ENCODE assay signal across 23 cellular contexts in the genomic region with DNA sequence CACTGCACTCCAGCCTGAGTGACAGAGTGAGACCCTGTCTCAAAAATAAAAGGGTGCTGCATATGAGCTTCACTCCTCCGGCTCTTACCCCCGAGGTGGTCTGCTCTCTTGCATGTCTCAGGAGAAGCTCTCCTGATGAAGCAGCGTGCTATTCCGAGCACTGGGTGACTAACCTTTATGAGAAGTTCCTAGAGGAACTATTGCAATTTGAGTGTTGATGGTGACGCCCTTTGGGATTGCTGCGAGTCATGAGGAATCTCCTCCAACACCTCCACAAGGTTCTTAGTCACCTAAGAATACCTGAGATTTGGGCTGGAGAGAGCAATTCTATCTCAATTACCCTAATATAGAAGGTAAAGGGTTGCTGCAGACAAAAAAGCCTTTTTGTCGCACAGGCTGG. TPM values are rescaled to one million over a fixed set of nuclear protein-coding genes. Genes with fewer than 3 reads are reported as not detected.
DNase-seq lines count a peak whose midpoint lies in the region; ATAC-seq and TF ChIP-seq lines count a peak whose summit lies in the region.
"Had no signal": no experiment of that assay in that cellular context is flagged by ENCODE, and none has a peak within 500 bp of the region (broad histone marks: within the 10 kb centered on the region; RNA-seq: fewer than 3 reads in every experiment).

No MANE protein-coding gene starts in this region.

- no peaks in the 10 kb centered on the region for H3K79me2 ChIP-seq in HCT116 (ENCODE audit: insufficient read depth, low read length)
- no peaks in the 10 kb centered on the region for H3K79me2 ChIP-seq in MM.1S (ENCODE audit: low read length)

- H3K9me2 ChIP-seq in HCT116 (ENCODE audit: insufficient read depth) (no peaks in the 10 kb centered on the region), MM.1S (replicated peaks; ENCODE audit: insufficient read depth, low read length) (no peaks in the 10 kb centered on the region)
- H3K9me2 ChIP-seq: SK-N-SH had no signal

- POLR2A ChIA-PET in activated CD4-positive, alpha-beta T cell treated with anti-CD3 and anti-CD28 coated beads for 36 hours (lab: Charles Lee) = no interaction called here
- POLR2A ChIA-PET in HCT116 (lab: Charles Lee) = no interaction called here

- H3K9me3 Mint-ChIP-seq in activated CD4-positive, alpha-beta T cell treated with anti-CD3 and anti-CD28 coated beads, Interleukin-2, amount 10 ng/mL, durations not matched to agents 24 days and 14 days = no peaks in the 10 kb centered on the region
- no peaks in the 10 kb centered on the region for H3K9me3 Mint-ChIP-seq in activated CD4-positive, alpha-beta T cell treated with anti-CD3 and anti-CD28 coated beads for 36 hours (ENCODE audit: low read depth)
- no peaks in the 10 kb centered on the region for H3K9me3 Mint-ChIP-seq in dendritic cell treated with granulocyte-macrophage colony-stimulating factor and Interleukin-4, amounts not matched to agents 40 ng/mL and 50 ng/mL, for 4 days
- H3K9me3 Mint-ChIP-seq: activated B cell treated with CpG ODN at 0.5 μM for 24 hours; activated naive CD4-positive, alpha-beta T cell treated with anti-CD3 and anti-CD28 coated beads, Interleukin-2, amount 10 ng/mL, durations not matched to agents 7 days and 5 days; neural progenitor cell had no signal

- no peak for TF ChIP-seq CTCF in HCT116 (IDR thresholded peaks at IDR 0.05 in 2 of 3, conservative IDR thresholded peaks at IDR 0.05 in 1 of 3; ENCODE audit: borderline replicate concordance in 1 of 3, insufficient read depth in 1 of 3, low read depth in 2 of 3, low read length in 2 of 3)
- TF ChIP-seq CTCF in MM.1S (IDR thresholded peaks at IDR 0.05; ENCODE audit: low read length) = no peak

- H3K4me3 Mint-ChIP-seq in activated CD4-positive, alpha-beta T cell treated with anti-CD3 and anti-CD28 coated beads, Interleukin-2, amount 10 ng/mL, durations not matched to agents 24 days and 14 days = peak overlapping the region; percentile 24
- H3K4me3 Mint-ChIP-seq in activated CD4-positive, alpha-beta T cell treated with anti-CD3 and anti-CD28 coated beads for 36 hours = no peak overlapping the region
- H3K4me3 Mint-ChIP-seq in dendritic cell treated with granulocyte-macrophage colony-stimulating factor and Interleukin-4, amounts not matched to agents 40 ng/mL and 50 ng/mL, for 4 days = peak overlapping the region; percentile 66
- H3K4me3 Mint-ChIP-seq: activated B cell treated with CpG ODN at 0.5 μM for 24 hours, IgD-negative memory B cell, neural progenitor cell had no signal

- peaks cover 3% of the 10 kb centered on the region for H3K4me1 Mint-ChIP-seq in activated CD4-positive, alpha-beta T cell treated with anti-CD3 and anti-CD28 coated beads, Interleukin-2, amount 10 ng/mL, durations not matched to agents 24 days and 14 days
- H3K4me1 Mint-ChIP-seq in activated CD4-positive, alpha-beta T cell treated with anti-CD3 and anti-CD28 coated beads for 36 hours = peaks cover 8% of the 10 kb centered on the region
- peaks cover 29% of the 10 kb centered on the region for H3K4me1 Mint-ChIP-seq in dendritic cell treated with granulocyte-macrophage colony-stimulating factor and Interleukin-4, amounts not matched to agents 40 ng/mL and 50 ng/mL, for 4 days (ENCODE audit: low read depth)
- H3K4me1 Mint-ChIP-seq: neural progenitor cell had no signal

- intact Hi-C loops in activated CD4-positive, alpha-beta T cell treated with anti-CD3 and anti-CD28 coated beads, Interleukin-2, amount 10 ng/mL, durations not matched to agents 24 days and 14 days (cut with micrococcal nuclease) = no loop called here
- intact Hi-C loops in activated CD4-positive, alpha-beta T cell treated with anti-CD3 and anti-CD28 coated beads for 36 hours (cut with DNase I, micrococcal nuclease) = no loop called here
- intact Hi-C loops in HCT116 (cut with micrococcal nuclease) = no loop called here
- intact Hi-C loops in dendritic cell treated with granulocyte-macrophage colony-stimulating factor and Interleukin-4, amounts not matched to agents 40 ng/mL and 50 ng/mL, for 4 days (cut with micrococcal nuclease) = no loop called here

- H3K36me3 ChIP-seq in HCT116 (ENCODE audit: control insufficient read depth in 1 of 2, insufficient read depth in 2 of 2, low read length in 2 of 2) (no peaks in the 10 kb centered on the region), MM.1S (replicated peaks; ENCODE audit: insufficient read depth, low read length) (no peaks in the 10 kb centered on the region)
- H3K36me3 ChIP-seq: ascending aorta, MG63, neural progenitor cell had no signal

- H3K4me3 ChIP-seq in HCT116 (replicated peaks in 1 of 2; ENCODE audit: low read depth in 1 of 2, low read length in 2 of 2) (no peak overlapping the region), MM.1S (ENCODE audit: low read length) (no peak overlapping the region)
- H3K4me3 ChIP-seq: ascending aorta, MG63, neural progenitor cell, testis had no signal

- RAD21 ChIA-PET in HCT116 (lab: Charles Lee; ENCODE audit: low non-redundant PET in 1 of 2, low total read pairs in 2 of 2, uncharacterized antibody in 2 of 2, unreplicated experiment in 2 of 2) = no interaction called here

- no peak for TF ChIP-seq RAD21 in HCT116 (IDR thresholded peaks at IDR 0.05; ENCODE audit: low read depth)

- BruUV-seq in HCT116 (replicated peaks; lab: Mats Ljungman, UMichigan) = no TSS peak

- TF ChIP-seq POLR2A in HCT116 (IDR thresholded peaks at IDR 0.05; ENCODE audit: borderline replicate concordance, extremely low read depth, insufficient read depth, insufficient read length) = no peak

- no peaks in the 10 kb centered on the region for H3F3A ChIP-seq in MM.1S (ENCODE audit: insufficient read depth, low read length)

- CTCF ChIA-PET in activated CD4-positive, alpha-beta T cell treated with anti-CD3 and anti-CD28 coated beads for 36 hours (lab: Charles Lee) = interaction anchor here (0.8 to 2.1 kb wide), 5 partner anchors 12 to 141 kb away, joined by 3 to 7 read pairs (median 5); partner anchors contain the start of gene HCRTR1
- CTCF ChIA-PET in HCT116 (lab: Charles Lee) = interaction anchor here (2.1 kb wide), 1 partner anchor 13 kb away, joined by 5 read pairs; no protein-coding TSS in a partner anchor

- H3K27me3 Mint-ChIP-seq in activated CD4-positive, alpha-beta T cell treated with anti-CD3 and anti-CD28 coated beads, Interleukin-2, amount 10 ng/mL, durations not matched to agents 24 days and 14 days = peaks cover 40% of the 10 kb centered on the region
- peaks cover 8% of the 10 kb centered on the region for H3K27me3 Mint-ChIP-seq in activated CD4-positive, alpha-beta T cell treated with anti-CD3 and anti-CD28 coated beads for 36 hours
- H3K27me3 Mint-ChIP-seq in dendritic cell treated with granulocyte-macrophage colony-stimulating factor and Interleukin-4, amounts not matched to agents 40 ng/mL and 50 ng/mL, for 4 days = no peaks in the 10 kb centered on the region

- H4K20me1 ChIP-seq in HCT116 (ENCODE audit: insufficient read depth) = no peaks in the 10 kb centered on the region
- H4K20me1 ChIP-seq in MM.1S (ENCODE audit: insufficient read depth, low read length) = no peaks in the 10 kb centered on the region

- H3K4me1 ChIP-seq in HCT116 (ENCODE audit: control insufficient read depth in 1 of 2, insufficient read depth in 2 of 2, low read length in 2 of 2) (peaks cover 0 to 15% of the 10 kb centered on the region in 2 experiments; a peak in 2 of 4 replicates), MM.1S (ENCODE audit: low read length) (no peaks in the 10 kb centered on the region)
- H3K4me1 ChIP-seq: ascending aorta, neural progenitor cell, testis had no signal

- peak overlapping the region; percentile 51 for H3K4me2 ChIP-seq in HCT116 (ENCODE audit: low read length)
- H3K4me2 ChIP-seq in MM.1S (ENCODE audit: low read depth, low read length) = no peak overlapping the region
- H3K4me2 ChIP-seq: neural progenitor cell, SK-N-SH had no signal

- no peaks in the 10 kb centered on the region for H3K27me3 ChIP-seq in HCT116 (ENCODE audit: insufficient read depth, low read length)
- no peaks in the 10 kb centered on the region for H3K27me3 ChIP-seq in MM.1S (replicated peaks; ENCODE audit: insufficient read depth, low read length)
- H3K27me3 ChIP-seq: ascending aorta, MG63, neural progenitor cell, testis had no signal

- no peak overlapping the region for H2AFZ ChIP-seq in HCT116 (ENCODE audit: low read depth, low read length, poor library complexity, severe bottlenecking)
- H2AFZ ChIP-seq in MM.1S (ENCODE audit: low read length) = no peak overlapping the region
- H2AFZ ChIP-seq: neural progenitor cell had no signal

- no peaks in the 10 kb centered on the region for H3K36me3 Mint-ChIP-seq in activated CD4-positive, alpha-beta T cell treated with anti-CD3 and anti-CD28 coated beads, Interleukin-2, amount 10 ng/mL, durations not matched to agents 24 days and 14 days (ENCODE audit: low read depth)
- no peaks in the 10 kb centered on the region for H3K36me3 Mint-ChIP-seq in activated CD4-positive, alpha-beta T cell treated with anti-CD3 and anti-CD28 coated beads for 36 hours (ENCODE audit: low read depth)
- H3K36me3 Mint-ChIP-seq in dendritic cell treated with granulocyte-macrophage colony-stimulating factor and Interleukin-4, amounts not matched to agents 40 ng/mL and 50 ng/mL, for 4 days (ENCODE audit: low read depth) = no peaks in the 10 kb centered on the region
- H3K36me3 Mint-ChIP-seq: activated naive CD4-positive, alpha-beta T cell treated with anti-CD3 and anti-CD28 coated beads, Interleukin-2, amount 10 ng/mL, durations not matched to agents 7 days and 5 days; neural progenitor cell had no signal

- no peak for ATAC-seq in activated CD4-positive, alpha-beta T cell treated with anti-CD3 and anti-CD28 coated beads for 36 hours
- ATAC-seq in HCT116 (peak; percentile 63; the same call in 1 of the 2 replicates), HG02840 (IDR thresholded peaks at IDR 0.05; ENCODE audit: low FRiP score, unreplicated experiment) (no peak)
- ATAC-seq: left ventricle myocardium superior had no signal

- H3K27ac ChIP-seq in HCT116 (ENCODE audit: low read depth, low read length) (no peak overlapping the region), substantia nigra (ENCODE audit: low read depth, low read length, poor library complexity, severe bottlenecking) (no peak overlapping the region), MM.1S (ENCODE audit: low read length) (no peak overlapping the region)
- H3K27ac ChIP-seq: 22Rv1, ascending aorta, neural progenitor cell, testis had no signal

- no peak for DNase-seq in activated CD4-positive, alpha-beta T cell treated with anti-CD3 and anti-CD28 coated beads, Interleukin-2, amount 10 ng/mL, durations not matched to agents 24 days and 14 days
- DNase-seq in activated CD4-positive, alpha-beta T cell treated with anti-CD3 and anti-CD28 coated beads for 36 hours = no peak
- DNase-seq in HCT116 (ENCODE audit: low read depth, low spot score) (peak; percentile 33), renal cortical epithelial cell (ENCODE audit: low read depth) (peak; percentile 19), substantia nigra (lab: John Stamatoyannopoulos, UW) (no peak), MM.1S (no peak)
- DNase-seq: activated B cell treated with CpG ODN at 0.5 μM for 24 hours; activated CD8-positive, alpha-beta memory T cell treated with anti-CD3 and anti-CD28 coated beads for 24 hours; activated naive CD4-positive, alpha-beta T cell treated with anti-CD3 and anti-CD28 coated beads, Interleukin-2, amount 10 ng/mL, durations not matched to agents 7 days and 5 days; Caco-2; left ventricle myocardium superior; MG63; NCI-H1436; NCI-H524; SK-N-SH; T-helper 9 cell; testis had no signal

- H3K27ac Mint-ChIP-seq in activated CD4-positive, alpha-beta T cell treated with anti-CD3 and anti-CD28 coated beads, Interleukin-2, amount 10 ng/mL, durations not matched to agents 24 days and 14 days = no peak overlapping the region
- no peak overlapping the region for H3K27ac Mint-ChIP-seq in activated CD4-positive, alpha-beta T cell treated with anti-CD3 and anti-CD28 coated beads for 36 hours
- peak overlapping the region; percentile 84 for H3K27ac Mint-ChIP-seq in dendritic cell treated with granulocyte-macrophage colony-stimulating factor and Interleukin-4, amounts not matched to agents 40 ng/mL and 50 ng/mL, for 4 days
- H3K27ac Mint-ChIP-seq: activated B cell treated with CpG ODN at 0.5 μM for 24 hours; activated naive CD4-positive, alpha-beta T cell treated with anti-CD3 and anti-CD28 coated beads, Interleukin-2, amount 10 ng/mL, durations not matched to agents 7 days and 5 days; IgD-negative memory B cell; neural progenitor cell had no signal

- H3K9ac ChIP-seq in HCT116 (ENCODE audit: low read length) (no peak overlapping the region), MM.1S (ENCODE audit: low read length) (no peak overlapping the region)
- H3K9ac ChIP-seq: neural progenitor cell, SK-N-SH had no signal

- H3K9me3 ChIP-seq in HCT116 (ENCODE audit: control insufficient read depth in 1 of 2, insufficient read depth in 1 of 2, low read depth in 1 of 2, low read length in 2 of 2) = no peaks in the 10 kb centered on the region
- no peaks in the 10 kb centered on the region for H3K9me3 ChIP-seq in MM.1S (replicated peaks; ENCODE audit: insufficient read depth, low read length)
- H3K9me3 ChIP-seq: ascending aorta, Caco-2, MG63, SK-N-SH, testis had no signal

RNA-seq across cellular contexts. Expression of gene TINAGL1, which starts 40.8 kb away (rescaled TPM):
- total RNA-seq in activated CD4-positive, alpha-beta T cell treated with anti-CD3 and anti-CD28 coated beads, Interleukin-2, amount 10 ng/mL, durations not matched to agents 24 days and 14 days = not detected in 2 replicates
- not detected for total RNA-seq in activated CD4-positive, alpha-beta T cell treated with anti-CD3 and anti-CD28 coated beads for 36 hours
- 57.9 TPM for total RNA-seq in HCT116 (2021; ENCODE audit: unreplicated experiment)
- polyA plus RNA-seq in HCT116 (2012) = 75.8 and 79.5 TPM in 2 replicates
- total RNA-seq in renal cortical epithelial cell = 168 and 349 TPM in 2 replicates
- total RNA-seq: activated B cell treated with CpG ODN at 0.5 μM for 24 hours had no signal
- polyA plus RNA-seq: IgD-negative memory B cell, SK-N-SH had no signal

Comparison
In these comparisons a context has a peak if more than half of its experiments do, and no peak if none do; other contexts are left out.
1. DNase-seq: peak in HCT116 (single experiment) and renal cortical epithelial cell (single experiment); none in activated CD4-positive, alpha-beta T cell treated with anti-CD3 and anti-CD28 coated beads, Interleukin-2, amount 10 ng/mL, durations not matched to agents 24 days and 14 days (single experiment), activated CD4-positive, alpha-beta T cell treated with anti-CD3 and anti-CD28 coated beads for 36 hours (single experiment), substantia nigra (0 of 49) and MM.1S (single experiment).
2. RNA of gene TINAGL1, which starts 40.8 kb away (total RNA-seq): 168 to 349 TPM in renal cortical epithelial cell and 57.9 TPM in HCT116 (single experiment); not detected in activated CD4-positive, alpha-beta T cell treated with anti-CD3 and anti-CD28 coated beads, Interleukin-2, amount 10 ng/mL, durations not matched to agents 24 days and 14 days and not detected in activated CD4-positive, alpha-beta T cell treated with anti-CD3 and anti-CD28 coated beads for 36 hours; every median in the first group is over 10 times any median in the second.